Comparison of ENCODE assay signal across 26 cellular contexts in genomic region chr18:39561136-39561535, GRCh38.
DNase-seq lines count a peak whose midpoint lies in the region; ATAC-seq and TF ChIP-seq lines count a peak whose summit lies in the region.
"Had no signal": no experiment of that assay in that cellular context is flagged by ENCODE, and none has a peak within 500 bp of the region (broad histone marks: within the 10 kb centered on the region; RNA-seq: fewer than 3 reads in every experiment).

No MANE protein-coding gene starts in this region.

- no peak for TF ChIP-seq EP300 in sigmoid colon (IDR thresholded peaks at IDR 0.05)

- H3K4me1 ChIP-seq in sigmoid colon = no peaks in the 10 kb centered on the region

- no peaks in the 10 kb centered on the region for H3K9me3 ChIP-seq in sigmoid colon

- no peak for TF ChIP-seq POLR2A in sigmoid colon (IDR thresholded peaks at IDR 0.05)

- no peak for ATAC-seq in GM21515 (IDR thresholded peaks at IDR 0.05; ENCODE audit: unreplicated experiment)
- ATAC-seq: activated CD4-positive, alpha-beta T cell treated with anti-CD3 and anti-CD28 coated beads for 36 hours; SK-N-SH treated with all-trans-retinoic acid at 6 μM for 48 hours; stimulated activated naive CD8-positive, alpha-beta T cell treated with anti-CD3 and anti-CD28 coated beads, Interleukin-15, amount 100 ng/mL, for 72 hours had no signal

- peak; percentile 72 for DNase-seq in A172 (ENCODE audit: low spot score)
- peak; percentile 64 for DNase-seq in GM04504 (ENCODE audit: low read depth)
- DNase-seq in astrocyte of the hippocampus (ENCODE audit: low read depth, low spot score) = peak; percentile 1
- DNase-seq in left kidney (ENCODE audit: low read depth, low spot score) = peak; percentile 26
- no peak for DNase-seq in NCI-H2029 treated with DMSO at 0.1 percent for 48 hours (lab: John Stamatoyannopoulos, UW)
- DNase-seq in sigmoid colon = no peak
- DNase-seq in stimulated activated CD4-positive, alpha-beta T cell treated with anti-CD3 and anti-CD28 coated beads, Interleukin-4, amount 100 ng/mL, for 1 hour = no peak
- DNase-seq: 8988T; activated CD4-positive, alpha-beta T cell treated with anti-CD3 and anti-CD28 coated beads for 36 hours; activated CD8-positive, alpha-beta memory T cell treated with anti-CD3 and anti-CD28 coated beads for 24 hours; activated gamma-delta T cell treated with Interleukin-2 at 50 U/mL for 16 hours; activated T-cell treated with anti-CD3 and anti-CD28 coated beads, Interleukin-2, amount 50 U/mL, for 1 hour; CD8-positive, alpha-beta memory T cell; DMS153; effector CD4-positive, alpha-beta T cell; KG1; MM.1S; NCI-H1417; NCI-H2081 treated with DMSO at 0.1 percent for 48 hours; NCI-H345; NCI-H82; stimulated activated naive CD8-positive, alpha-beta T cell treated with anti-CD3 and anti-CD28 coated beads, Interleukin-15, amount 100 ng/mL, for 72 hours; T-helper 2 cell had no signal

- H3K36me3 ChIP-seq in sigmoid colon = no peaks in the 10 kb centered on the region

- no peak overlapping the region for H3K27ac ChIP-seq in sigmoid colon

- TF ChIP-seq CTCF in sigmoid colon (IDR thresholded peaks at IDR 0.05) = no peak

- WGBS in sigmoid colon, 2 donors = 75 to 78% methylated on average over 2 of the region's 2 CpGs

- H3K4me3 ChIP-seq in sigmoid colon = no peak overlapping the region
- H3K4me3 ChIP-seq: lung had no signal

- intact Hi-C loops in sigmoid colon (cut with DNase I) = no loop called here

- no peaks in the 10 kb centered on the region for H3K27me3 ChIP-seq in sigmoid colon

Comparison
In these comparisons a context has a peak if more than half of its experiments do, and no peak if none do; other contexts are left out.
1. DNase-seq: peak in A172 (single experiment), GM04504 (single experiment), astrocyte of the hippocampus (single experiment) and left kidney (single experiment); none in NCI-H2029 treated with DMSO at 0.1 percent for 48 hours (single experiment), sigmoid colon (single experiment) and stimulated activated CD4-positive, alpha-beta T cell treated with anti-CD3 and anti-CD28 coated beads, Interleukin-4, amount 100 ng/mL, for 1 hour (single experiment).